3 cellular contexts compared by ENCODE assay signal in the genomic region with DNA sequence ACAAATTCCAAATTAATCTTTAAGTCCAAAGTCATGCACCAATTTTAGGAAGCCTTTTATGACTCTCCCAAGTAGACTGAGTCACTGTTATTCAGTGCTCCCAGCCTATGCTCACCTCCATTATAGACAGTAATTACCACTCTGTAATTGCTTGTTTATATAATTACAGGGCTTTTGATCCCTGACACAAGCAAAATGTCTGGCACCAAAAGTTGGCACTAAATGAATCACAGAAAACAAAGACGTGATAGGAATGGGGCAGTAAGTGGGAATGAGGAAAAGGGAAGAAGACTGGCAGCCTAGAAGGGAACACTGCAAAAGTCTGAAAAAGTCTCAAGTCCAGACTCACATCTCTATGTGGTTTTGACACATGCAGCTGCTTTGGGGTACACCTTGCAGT.
TF ChIP-seq lines count a peak whose summit lies in the region.

No MANE protein-coding gene starts in this region.

TF ChIP-seq in SK-N-SH, 30 proteins besides CTCF, POLR2A, EP300 and RAD21 (continued from another document and continues in another):
- TF ChIP-seq, protein P1, sequence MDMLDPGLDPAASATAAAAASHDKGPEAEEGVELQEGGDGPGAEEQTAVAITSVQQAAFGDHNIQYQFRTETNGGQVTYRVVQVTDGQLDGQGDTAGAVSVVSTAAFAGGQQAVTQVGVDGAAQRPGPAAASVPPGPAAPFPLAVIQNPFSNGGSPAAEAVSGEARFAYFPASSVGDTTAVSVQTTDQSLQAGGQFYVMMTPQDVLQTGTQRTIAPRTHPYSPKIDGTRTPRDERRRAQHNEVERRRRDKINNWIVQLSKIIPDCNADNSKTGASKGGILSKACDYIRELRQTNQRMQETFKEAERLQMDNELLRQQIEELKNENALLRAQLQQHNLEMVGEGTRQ (IDR thresholded peaks at IDR 0.05; ENCODE audit: borderline replicate concordance, low read depth, low read length), result no peak
- TF ChIP-seq, protein P2, sequence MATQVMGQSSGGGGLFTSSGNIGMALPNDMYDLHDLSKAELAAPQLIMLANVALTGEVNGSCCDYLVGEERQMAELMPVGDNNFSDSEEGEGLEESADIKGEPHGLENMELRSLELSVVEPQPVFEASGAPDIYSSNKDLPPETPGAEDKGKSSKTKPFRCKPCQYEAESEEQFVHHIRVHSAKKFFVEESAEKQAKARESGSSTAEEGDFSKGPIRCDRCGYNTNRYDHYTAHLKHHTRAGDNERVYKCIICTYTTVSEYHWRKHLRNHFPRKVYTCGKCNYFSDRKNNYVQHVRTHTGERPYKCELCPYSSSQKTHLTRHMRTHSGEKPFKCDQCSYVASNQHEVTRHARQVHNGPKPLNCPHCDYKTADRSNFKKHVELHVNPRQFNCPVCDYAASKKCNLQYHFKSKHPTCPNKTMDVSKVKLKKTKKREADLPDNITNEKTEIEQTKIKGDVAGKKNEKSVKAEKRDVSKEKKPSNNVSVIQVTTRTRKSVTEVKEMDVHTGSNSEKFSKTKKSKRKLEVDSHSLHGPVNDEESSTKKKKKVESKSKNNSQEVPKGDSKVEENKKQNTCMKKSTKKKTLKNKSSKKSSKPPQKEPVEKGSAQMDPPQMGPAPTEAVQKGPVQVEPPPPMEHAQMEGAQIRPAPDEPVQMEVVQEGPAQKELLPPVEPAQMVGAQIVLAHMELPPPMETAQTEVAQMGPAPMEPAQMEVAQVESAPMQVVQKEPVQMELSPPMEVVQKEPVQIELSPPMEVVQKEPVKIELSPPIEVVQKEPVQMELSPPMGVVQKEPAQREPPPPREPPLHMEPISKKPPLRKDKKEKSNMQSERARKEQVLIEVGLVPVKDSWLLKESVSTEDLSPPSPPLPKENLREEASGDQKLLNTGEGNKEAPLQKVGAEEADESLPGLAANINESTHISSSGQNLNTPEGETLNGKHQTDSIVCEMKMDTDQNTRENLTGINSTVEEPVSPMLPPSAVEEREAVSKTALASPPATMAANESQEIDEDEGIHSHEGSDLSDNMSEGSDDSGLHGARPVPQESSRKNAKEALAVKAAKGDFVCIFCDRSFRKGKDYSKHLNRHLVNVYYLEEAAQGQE (IDR thresholded peaks at IDR 0.05; ENCODE audit: low read depth, low read length), result no peak
- TF ChIP-seq ZBTB33 (IDR thresholded peaks at IDR 0.05; ENCODE audit: borderline replicate concordance, low read depth) (no peak), TAF1 (IDR thresholded peaks at IDR 0.05; ENCODE audit: borderline replicate concordance, low read depth, low read length) (no peak), RCOR1 (IDR thresholded peaks at IDR 0.05; ENCODE audit: low read length) (no peak), PBX3 (IDR thresholded peaks at IDR 0.05) (no peak)

TF ChIP-seq in SK-N-SH treated with all-trans-retinoic acid at 6 μM for 48 hours, 23 proteins besides CTCF, POLR2A, EP300 and RAD21 (continued from another document):
- TF ChIP-seq TSHZ2 (CRISPR knock-in tag; IDR thresholded peaks at IDR 0.05) (no peak), PATZ1 (CRISPR knock-in tag; IDR thresholded peaks at IDR 0.05; ENCODE audit: borderline replicate concordance) (no peak), CSDC2 (CRISPR knock-in tag; IDR thresholded peaks at IDR 0.05) (no peak), GLIS3 (CRISPR knock-in tag; IDR thresholded peaks at IDR 0.05) (no peak), ZFP3 (CRISPR knock-in tag; IDR thresholded peaks at IDR 0.05) (no peak)
TF ChIP-seq in SK-N-SH treated with all-trans-retinoic acid at 6 μM for 48 hours: peak in this region for 0.

TF ChIP-seq in neural cell, 6 proteins besides CTCF, POLR2A, EP300 and RAD21 (continued from another document):
- TF ChIP-seq, protein P2 (IDR thresholded peaks at IDR 0.05; ENCODE audit: borderline replicate concordance), result no peak
- TF ChIP-seq TAF1 (IDR thresholded peaks at IDR 0.05; ENCODE audit: low read depth), result no peak
